ENCODE assay signal across 8 cellular contexts in genomic region chr19:10517760-10518443, GRCh38. TPM values are rescaled to one million over a fixed set of nuclear protein-coding genes. Genes with fewer than 3 reads are reported as not detected.
DNase-seq lines count a peak whose midpoint lies in the region; ATAC-seq and TF ChIP-seq lines count a peak whose summit lies in the region.

No MANE protein-coding gene starts in this region.

- DNase-seq in T-helper 1 cell (no peak), NCI-H446 (lab: John Stamatoyannopoulos, UW) (peak; percentile 36 to 58), breast epithelium (ENCODE audit: low spot score in 2 of 2) (peak in 1 of 2 donors; percentile 27), left colon (no peak), thoracic aorta (ENCODE audit: low spot score) (no peak), T-helper 9 cell (no peak)

- TF ChIP-seq POLR2A in breast epithelium (IDR thresholded peaks at IDR 0.05): no peak

- intact Hi-C loops in breast epithelium (cut with DNase I; ENCODE audit: low total_unique reads) (no loop called here), left colon (cut with DNase I, micrococcal nuclease) (no loop called here)

- TF ChIP-seq CTCF in breast epithelium (IDR thresholded peaks at IDR 0.05) (no peak), thoracic aorta (IDR thresholded peaks at IDR 0.05) (no peak)

- H3K4me1 Mint-ChIP-seq in T-helper 1 cell treated with Interleukin-12 subunit alpha and Interleukin-12 subunit beta and Interleukin-4 antibody, amounts not matched to agents 30 μg/mL and 1 μg/mL, for 36 hours (ENCODE audit: low read depth): peaks cover 21% of the 10 kb centered on the region

- no peaks in the 10 kb centered on the region for H3K9me3 ChIP-seq in breast epithelium
- H3K9me3 ChIP-seq in thoracic aorta: no peaks in the 10 kb centered on the region

- H3K4me3 Mint-ChIP-seq in T-helper 1 cell treated with Interleukin-12 subunit alpha and Interleukin-12 subunit beta and Interleukin-4 antibody, amounts not matched to agents 30 μg/mL and 1 μg/mL, for 36 hours: peak overlapping the region; percentile 71

- ATAC-seq in left colon (peak; percentile 27), thoracic aorta (ENCODE audit: insufficient number of reproducible peaks, low FRiP score, low read depth) (no peak), HG02571 (IDR thresholded peaks at IDR 0.05; ENCODE audit: unreplicated experiment) (no peak)

- H3K27me3 ChIP-seq in breast epithelium (peaks cover 0 to 20% of the 10 kb centered on the region in 2 donors), thoracic aorta (replicated peaks; ENCODE audit: insufficient read depth) (peaks cover 5% of the 10 kb centered on the region)

- peaks cover 74% of the 10 kb centered on the region for H3K27me3 Mint-ChIP-seq in T-helper 1 cell treated with Interleukin-12 subunit alpha and Interleukin-12 subunit beta and Interleukin-4 antibody, amounts not matched to agents 30 μg/mL and 1 μg/mL, for 36 hours (ENCODE audit: low read depth)

- H3K36me3 ChIP-seq in breast epithelium (no peaks in the 10 kb centered on the region), thoracic aorta (no peaks in the 10 kb centered on the region)

- H3K4me1 ChIP-seq in breast epithelium: no peaks in the 10 kb centered on the region
- peaks cover 5 to 20% of the 10 kb centered on the region in 2 donors for H3K4me1 ChIP-seq in thoracic aorta (ENCODE audit: control insufficient read depth in 1 of 2, low read depth in 2 of 2)

- H3K27ac Mint-ChIP-seq in T-helper 1 cell treated with Interleukin-12 subunit alpha and Interleukin-12 subunit beta and Interleukin-4 antibody, amounts not matched to agents 30 μg/mL and 1 μg/mL, for 36 hours: no peak overlapping the region

- no peaks in the 10 kb centered on the region for H3K9me3 Mint-ChIP-seq in T-helper 1 cell treated with Interleukin-12 subunit alpha and Interleukin-12 subunit beta and Interleukin-4 antibody, amounts not matched to agents 30 μg/mL and 1 μg/mL, for 36 hours

- peak overlapping the region; percentile 25 to 45 for H3K27ac ChIP-seq in breast epithelium
- no peak overlapping the region for H3K27ac ChIP-seq in thoracic aorta

- H3K36me3 Mint-ChIP-seq in T-helper 1 cell treated with Interleukin-12 subunit alpha and Interleukin-12 subunit beta and Interleukin-4 antibody, amounts not matched to agents 30 μg/mL and 1 μg/mL, for 36 hours (ENCODE audit: low read depth): peaks cover 3% of the 10 kb centered on the region

- peak overlapping the region; percentile 17 to 69 (median 61) for H3K4me3 ChIP-seq in breast epithelium
- H3K4me3 ChIP-seq in thoracic aorta: peak overlapping the region; percentile 69

RNA-seq across cellular contexts. Expression of gene S1PR5, which starts 0.7 kb away (rescaled TPM):
- total RNA-seq in breast epithelium (1 to 10 TPM in 1 of 3 donors, under 1 TPM in 2; 0.16 to 1.2 (median 0.66) TPM), left colon (under 1 TPM; 0.15 to 0.20 TPM), thoracic aorta (1 to 10 TPM; 2.4 to 8.7 TPM)

RNA-seq across cellular contexts. Expression of gene KEAP1, which starts 14.7 kb away (rescaled TPM):
- total RNA-seq in breast epithelium: 10 to 100 TPM; 52.8 to 53.6 (median 53.6) TPM
- total RNA-seq in left colon: 10 to 100 TPM; 52.3 to 54.5 TPM
- 10 to 100 TPM; 42.0 to 57.3 TPM for total RNA-seq in thoracic aorta

RNA-seq across cellular contexts. Expression of gene ATG4D, which starts 25.8 kb away (rescaled TPM):
- total RNA-seq in breast epithelium: 10 to 100 TPM; 13.1 to 18.0 (median 16.1) TPM
- total RNA-seq in left colon: 10 to 100 TPM; 87.0 to 93.9 TPM
- 10 to 100 TPM; 17.1 to 30.5 TPM for total RNA-seq in thoracic aorta

RNA-seq across cellular contexts. Expression of gene KRI1, which starts 47.9 kb away (rescaled TPM):
- total RNA-seq in breast epithelium (10 to 100 TPM; 16.4 to 23.6 (median 17.6) TPM), left colon (10 to 100 TPM; 12.9 to 14.9 TPM), thoracic aorta (10 to 100 TPM; 14.4 to 37.7 TPM)

RNA-seq across cellular contexts. Expression of gene CDKN2D, which starts 50.9 kb away (rescaled TPM):
- total RNA-seq in breast epithelium (1 to 10 TPM; 5.3 to 9.4 (median 8.8) TPM), left colon (10 to 100 TPM in 1 of 2 donors, 1 to 10 TPM in 1; 9.3 to 12.5 TPM), thoracic aorta (10 to 100 TPM; 16.2 to 21.0 TPM)

Comparison
In these comparisons a context has a peak if more than half of its experiments do, and no peak if none do; other contexts are left out.
1. DNase-seq: peak in NCI-H446 (2 of 2); none in T-helper 1 cell (0 of 5), left colon (0 of 2), thoracic aorta (single experiment) and T-helper 9 cell (single experiment).
2. H3K27ac ChIP-seq: peak in breast epithelium (2 of 2); none in thoracic aorta (0 of 2).